In the genomic region with DNA sequence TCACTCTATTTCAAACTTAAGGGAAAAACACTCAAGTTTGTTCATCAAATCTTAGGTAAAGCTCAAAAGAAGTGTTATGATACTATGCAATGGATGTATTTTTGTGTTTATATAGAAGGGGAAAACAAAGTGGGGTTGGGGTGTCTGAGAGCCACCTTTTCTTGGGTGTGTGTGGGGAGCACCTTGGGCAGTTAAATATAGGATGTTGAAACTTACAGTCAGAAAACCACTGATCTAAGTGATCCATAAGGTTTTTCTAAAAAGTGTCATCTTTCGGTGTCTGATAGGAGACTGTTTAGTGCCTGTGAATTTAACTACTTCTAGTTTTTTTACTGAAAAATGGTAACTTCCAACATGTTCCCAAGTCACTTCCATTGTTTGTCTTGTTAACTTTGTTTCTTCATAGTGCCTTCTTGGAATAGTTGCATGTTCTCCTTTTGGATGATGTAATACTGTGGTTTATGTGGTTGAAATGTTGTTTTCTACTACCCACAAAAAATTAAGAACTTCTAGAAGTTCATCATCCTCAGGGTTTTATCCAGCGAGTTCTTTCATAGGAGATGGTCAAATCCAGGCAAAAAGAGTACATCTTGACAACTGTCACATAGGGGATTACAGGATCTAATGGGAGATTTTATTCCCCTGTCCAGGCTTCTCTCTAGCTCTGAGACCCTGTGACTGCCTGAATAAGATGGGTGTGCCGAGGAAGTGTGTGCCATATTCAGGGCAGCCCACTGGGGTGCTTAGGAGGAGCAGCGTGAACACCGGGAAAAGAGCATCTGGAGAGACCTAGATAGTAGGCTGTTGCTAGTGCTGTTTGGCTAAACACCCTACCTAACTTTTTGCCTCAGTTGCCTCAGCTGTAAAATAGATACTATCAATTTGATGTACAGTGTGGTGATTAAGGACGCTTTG, we compare ENCODE assay signal across 9 cellular contexts. TPM values are rescaled to one million over a fixed set of nuclear protein-coding genes. Genes with fewer than 3 reads are reported as not detected.
DNase-seq lines count a peak whose midpoint lies in the region; FAIRE-seq and TF ChIP-seq lines count a peak whose summit lies in the region.
"Had no signal": no experiment of that assay in that cellular context is flagged by ENCODE, and none has a peak within 500 bp of the region (broad histone marks: within the 10 kb centered on the region; RNA-seq: fewer than 3 reads in every experiment).

No MANE protein-coding gene starts in this region.

- H3K4me1 Mint-ChIP-seq in H9: peaks cover 34 to 36% of the 10 kb centered on the region in 2 experiments
- peaks cover 72% of the 10 kb centered on the region for H3K4me1 Mint-ChIP-seq in activated naive CD8-positive, alpha-beta T cell (ENCODE audit: low read depth)

- no peak overlapping the region for H4K91ac ChIP-seq in H9 (ENCODE audit: insufficient read length, low read depth, low read length)

- no peak overlapping the region for H3K18ac ChIP-seq in H9 (ENCODE audit: insufficient read length, low read depth, low read length)

- H3K4me2 ChIP-seq in H9 (ENCODE audit: insufficient read depth, insufficient read length, low read length): no peak overlapping the region

- 0 out of 2 replicates have a peak, but pooled peaks cover 4% of the 10 kb centered on the region for H3K36me3 ChIP-seq in ACC112 (ENCODE audit: insufficient read depth, low read length)

- no peak overlapping the region for H2BK20ac ChIP-seq in H9 (ENCODE audit: low read depth, low read length, poor library complexity, severe bottlenecking)

- H3K56ac ChIP-seq in H9 (ENCODE audit: insufficient read length, low read depth, low read length): no peak overlapping the region

- no peak overlapping the region for H4K5ac ChIP-seq in H9 (ENCODE audit: insufficient read length, low read depth, low read length)

- H3K4me1 ChIP-seq in ACC112 (ENCODE audit: control insufficient read depth, insufficient read depth, low read length, unreplicated experiment) (peaks cover 28% of the 10 kb centered on the region), H9 (ENCODE audit: insufficient read depth, low read length) (peaks cover 2% of the 10 kb centered on the region; the same call in 1 of the 2 replicates)

- H2BK120ac ChIP-seq in H9 (ENCODE audit: low read depth, low read length, poor library complexity, severe bottlenecking): no peak overlapping the region

- H3K4me3 ChIP-seq in ACC112 (ENCODE audit: low read depth, low read length): no peak overlapping the region

- H3K79me2 ChIP-seq in ACC112 (ENCODE audit: control insufficient read depth, insufficient read depth, low read length, unreplicated experiment) (peaks cover 60% of the 10 kb centered on the region), H9 (ENCODE audit: insufficient read depth, low read length) (peaks cover 7% of the 10 kb centered on the region; the same call in 1 of the 2 replicates)

- H3T11ph ChIP-seq in H9 (ENCODE audit: low read length): no peak overlapping the region

- TF ChIP-seq CTCF in H9 (conservative IDR thresholded peaks at IDR 0.05): no peak

- H3K36me3 Mint-ChIP-seq in H9 (ENCODE audit: insufficient read depth in 1 of 3, low read depth in 3 of 3): peaks cover 8 to 10% (median 10%) of the 10 kb centered on the region in 3 experiments; a peak in 5 of 7 replicates
- peaks cover 19% of the 10 kb centered on the region for H3K36me3 Mint-ChIP-seq in activated naive CD8-positive, alpha-beta T cell

- H3K27me3 ChIP-seq in ACC112 (ENCODE audit: insufficient read depth, low read length) (no peaks in the 10 kb centered on the region), H9 (ENCODE audit: insufficient read depth, low read length) (no peaks in the 10 kb centered on the region)

- no peaks in the 10 kb centered on the region for H3K23me2 ChIP-seq in H9 (ENCODE audit: insufficient read length, low read depth, low read length, poor library complexity, severe bottlenecking)

- H4K8ac ChIP-seq in H9 (replicated peaks; ENCODE audit: insufficient read length, low read depth, low read length): no peak overlapping the region

- no peak overlapping the region for H2BK12ac ChIP-seq in H9 (ENCODE audit: insufficient read length, low read depth, low read length)

- no peaks in the 10 kb centered on the region; a peak in 1 of 5 replicates for H3K9me3 Mint-ChIP-seq in H9
- H3K9me3 Mint-ChIP-seq in activated naive CD8-positive, alpha-beta T cell (ENCODE audit: low read depth): no peaks in the 10 kb centered on the region

- DNase-seq in H9 (no peak), kidney tubule cell (ENCODE audit: low spot score) (peak; percentile 55), NCI-H69 (lab: John Stamatoyannopoulos, UW) (no peak), GDM1 (lab: John Stamatoyannopoulos, UW) (no peak), frontal cortex (ENCODE audit: low spot score in 2 of 2) (no peak), nucleus accumbens (lab: John Stamatoyannopoulos, UW) (no peak)
- DNase-seq: activated CD8-positive, alpha-beta memory T cell treated with anti-CD3 and anti-CD28 coated beads for 24 hours had no signal

- H2BK5ac ChIP-seq in H9 (ENCODE audit: insufficient read length, low read length): no peak overlapping the region

- no peaks in the 10 kb centered on the region for H4K20me1 ChIP-seq in H9 (ENCODE audit: control insufficient read depth, insufficient read depth, insufficient read length)

- no peak for FAIRE-seq in frontal cortex (lab: Jason Lieb, UNC)

- peak overlapping the region; percentile 38 to 76 (median 67); a peak in 4 of 7 replicates for H3K27ac Mint-ChIP-seq in H9
- peak overlapping the region; percentile 67 for H3K27ac Mint-ChIP-seq in activated naive CD8-positive, alpha-beta T cell

- H3K14ac ChIP-seq in H9 (ENCODE audit: insufficient read depth, low read length): no peak overlapping the region

- WGBS in H9 (ENCODE audit: extremely low coverage, insufficient read length, low lambda C conversion rate): no CpG with 5 or more reads among the region's 6 CpGs

- no peak overlapping the region for H3K4ac ChIP-seq in H9 (ENCODE audit: low read depth, low read length)

- H2BK15ac ChIP-seq in H9 (ENCODE audit: low read depth, low read length): no peak overlapping the region

- no peak overlapping the region for H2AFZ ChIP-seq in ACC112 (ENCODE audit: low read length, unreplicated experiment)
- no peak overlapping the region for H2AFZ ChIP-seq in H9 (ENCODE audit: low read length)

- no peaks in the 10 kb centered on the region for H3K27me3 Mint-ChIP-seq in H9 (ENCODE audit: low read depth)
- no peaks in the 10 kb centered on the region for H3K27me3 Mint-ChIP-seq in activated naive CD8-positive, alpha-beta T cell

- no peaks in the 10 kb centered on the region for H3K9me3 ChIP-seq in H9 (ENCODE audit: control insufficient read depth, low read depth, low read length)

- H3K27ac ChIP-seq in ACC112 (ENCODE audit: low read depth, low read length) (peak overlapping the region; percentile 62), H9 (ENCODE audit: insufficient read length, low read depth, low read length) (no peak overlapping the region)

- H2AK5ac ChIP-seq in H9 (ENCODE audit: insufficient read length, low read length): no peak overlapping the region

- no peak overlapping the region for H3K23ac ChIP-seq in H9 (ENCODE audit: insufficient read length, low read depth, low read length)

- no peak overlapping the region for H3K4me3 Mint-ChIP-seq in H9
- peak overlapping the region; percentile 30 for H3K4me3 Mint-ChIP-seq in activated naive CD8-positive, alpha-beta T cell

- peaks cover 2% of the 10 kb centered on the region for H3K79me1 ChIP-seq in H9 (ENCODE audit: insufficient read depth, low read depth, low read length, poor library complexity, severe bottlenecking)

- H3K9ac ChIP-seq in H9 (ENCODE audit: extremely low read depth, insufficient read length, low read length): no peak overlapping the region

RNA-seq across cellular contexts. Expression of gene CAB39, which starts 46.2 kb away (rescaled TPM):
- total RNA-seq in H9 (2021) (41.8 and 42.7 TPM in 2 replicates), frontal cortex (165 TPM)
